ENCODE assay signal across 8 cellular contexts in genomic region chr2:43210467-43211303, GRCh38. TPM values are rescaled to one million over a fixed set of nuclear protein-coding genes. Genes with fewer than 3 reads are reported as not detected.
DNase-seq lines count a peak whose midpoint lies in the region; ATAC-seq and TF ChIP-seq lines count a peak whose summit lies in the region.

No MANE protein-coding gene starts in this region.

- no peaks in the 10 kb centered on the region for H3K27me3 Mint-ChIP-seq in CD4-positive, alpha-beta T cell
- no peaks in the 10 kb centered on the region for H3K27me3 Mint-ChIP-seq in progenitor cell of endocrine pancreas

- no peaks in the 10 kb centered on the region for H3K36me3 ChIP-seq in esophagus muscularis mucosa

- H3K36me3 Mint-ChIP-seq in CD4-positive, alpha-beta T cell (ENCODE audit: low read depth): no peaks in the 10 kb centered on the region
- H3K36me3 Mint-ChIP-seq in progenitor cell of endocrine pancreas (ENCODE audit: insufficient read depth): no peaks in the 10 kb centered on the region

- peak; percentile 89 for ATAC-seq in CD4-positive, alpha-beta T cell (ENCODE audit: poor library complexity)
- ATAC-seq in HG03521 (IDR thresholded peaks at IDR 0.05; ENCODE audit: unreplicated experiment) (no peak), GM18517 (IDR thresholded peaks at IDR 0.05; ENCODE audit: unreplicated experiment) (no peak)

- peak overlapping the region; percentile 72 for H3K27ac Mint-ChIP-seq in CD4-positive, alpha-beta T cell
- no peak overlapping the region for H3K27ac Mint-ChIP-seq in progenitor cell of endocrine pancreas

- intact Hi-C loops in CD4-positive, alpha-beta T cell (cut with DNase I, micrococcal nuclease): loop anchor here in 1 of 2 experiments (1.0 kb wide), 1 partner anchor 8 kb away; no protein-coding TSS in a partner anchor
- intact Hi-C loops in esophagus muscularis mucosa (cut with DNase I): no loop called here

- TF ChIP-seq EP300 in esophagus muscularis mucosa (IDR thresholded peaks at IDR 0.05): no peak

- CTCF ChIA-PET in CD4-positive, alpha-beta T cell (lab: Charles Lee): no interaction called here

- POLR2A ChIA-PET in CD4-positive, alpha-beta T cell (lab: Charles Lee): interaction anchor here (0.5 to 21.5 kb wide), 8 partner anchors 9 to 300 kb away, joined by 3 to 506 read pairs (median 4); partner anchors contain the start of gene ZFP36L2

- no peak for TF ChIP-seq POLR2A in esophagus muscularis mucosa (IDR thresholded peaks at IDR 0.05; ENCODE audit: low read depth)

- H3K4me3 ChIP-seq in esophagus muscularis mucosa: no peak overlapping the region

- 48% methylated on average over 23 of the region's 23 CpGs for WGBS in esophagus muscularis mucosa

- H3K27me3 ChIP-seq in CD4-positive, alpha-beta T cell (ENCODE audit: control insufficient read depth, insufficient read depth, low read length): no peaks in the 10 kb centered on the region
- H3K27me3 ChIP-seq in esophagus muscularis mucosa: peaks cover 0 to 3% (median 0%) of the 10 kb centered on the region in 4 donors

- H3K4me3 Mint-ChIP-seq in CD4-positive, alpha-beta T cell: peak overlapping the region; percentile 63
- peak overlapping the region; percentile 34 for H3K4me3 Mint-ChIP-seq in progenitor cell of endocrine pancreas (ENCODE audit: low read depth)

- DNase-seq in CD4-positive, alpha-beta T cell: peak in 3 of 10 experiments; percentile 24 to 74 (median 38)
- no peak for DNase-seq in esophagus muscularis mucosa (ENCODE audit: extremely low spot score)
- DNase-seq in progenitor cell of endocrine pancreas (ENCODE audit: low spot score, unreplicated experiment): no peak
- DNase-seq in DMS53 (lab: John Stamatoyannopoulos, UW): no peak
- DNase-seq in hippocampal formation (lab: John Stamatoyannopoulos, UW): no peak

- peaks cover 7 to 22% (median 16%) of the 10 kb centered on the region in 4 donors for H3K4me1 ChIP-seq in esophagus muscularis mucosa

- no peak overlapping the region for H3K27ac ChIP-seq in CD4-positive, alpha-beta T cell (ENCODE audit: low read depth, low read length)
- H3K27ac ChIP-seq in esophagus muscularis mucosa (replicated peaks in 1 of 4): peak overlapping the region; percentile 40 to 68 (median 57)

- H3K9me3 Mint-ChIP-seq in CD4-positive, alpha-beta T cell: no peaks in the 10 kb centered on the region
- H3K9me3 Mint-ChIP-seq in progenitor cell of endocrine pancreas (ENCODE audit: low read depth): no peaks in the 10 kb centered on the region

- no peaks in the 10 kb centered on the region for H3K9me3 ChIP-seq in CD4-positive, alpha-beta T cell (ENCODE audit: control insufficient read depth, low read length)
- H3K9me3 ChIP-seq in esophagus muscularis mucosa: no peaks in the 10 kb centered on the region

- TF ChIP-seq CTCF in CD4-positive, alpha-beta T cell (IDR thresholded peaks at IDR 0.05): no peak
- no peak for TF ChIP-seq CTCF in esophagus muscularis mucosa (IDR thresholded peaks at IDR 0.05)
- TF ChIP-seq CTCF in progenitor cell of endocrine pancreas (IDR thresholded peaks at IDR 0.05; ENCODE audit: unreplicated experiment): no peak

- H3K4me1 Mint-ChIP-seq in CD4-positive, alpha-beta T cell (ENCODE audit: low read depth): peaks cover 49% of the 10 kb centered on the region
- H3K4me1 Mint-ChIP-seq in progenitor cell of endocrine pancreas (ENCODE audit: low read depth): peaks cover 8% of the 10 kb centered on the region

TF ChIP-seq in PFSK-1, 5 proteins besides CTCF, POLR2A, EP300 and RAD21:
- TF ChIP-seq FOXP2 (optimal IDR thresholded peaks at IDR 0.05; ENCODE audit: borderline replicate concordance, extremely low read depth, extremely low read length, insufficient read depth) (peak; percentile 88), TAF1 (IDR thresholded peaks at IDR 0.05; ENCODE audit: borderline replicate concordance, insufficient read depth, low read length) (no peak)

RNA-seq across cellular contexts. Expression of gene ZFP36L2, which starts 15.7 kb away (rescaled TPM):
- total RNA-seq in CD4-positive, alpha-beta T cell: 1,000 to 10,000 TPM; 1,602 to 1,631 TPM
- 29.4 TPM for polyA plus RNA-seq in PFSK-1 (2012; ENCODE audit: insufficient read length, low read depth)
- 100 to 1,000 TPM in 1 of 4 donors, 10 to 100 TPM in 3; 81.7 to 117 (median 85.7) TPM for total RNA-seq in esophagus muscularis mucosa
- 213 and 222 TPM in 2 replicates for total RNA-seq in progenitor cell of endocrine pancreas
